13 cellular contexts compared by ENCODE assay signal in the genomic region with DNA sequence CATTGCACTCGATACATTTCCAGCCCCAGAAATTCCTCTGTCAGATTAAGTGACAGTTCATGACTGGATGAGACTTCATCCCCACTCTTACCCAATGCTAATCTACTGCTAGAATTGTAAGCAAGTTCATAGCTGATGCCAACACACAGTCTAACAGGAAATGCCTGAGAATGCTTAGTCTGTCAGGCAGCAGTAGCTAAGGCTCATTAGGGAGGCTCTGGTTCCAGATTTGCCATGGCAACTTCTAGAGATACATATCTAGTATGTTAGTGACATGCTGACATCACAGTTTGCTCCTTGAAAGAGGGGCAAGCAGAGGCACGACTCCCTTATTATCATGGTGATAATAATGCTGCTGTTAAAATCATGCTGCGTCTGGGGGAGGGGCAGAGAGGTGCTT.
DNase-seq lines count a peak whose midpoint lies in the region; ATAC-seq and TF ChIP-seq lines count a peak whose summit lies in the region.
"Had no signal": no experiment of that assay in that cellular context is flagged by ENCODE, and none has a peak within 500 bp of the region (broad histone marks: within the 10 kb centered on the region; RNA-seq: fewer than 3 reads in every experiment).

No MANE protein-coding gene starts in this region.

- H3K4me1 ChIP-seq in mammary epithelial cell (ENCODE audit: insufficient read depth, low read length) (peaks cover 10% of the 10 kb centered on the region), NT2/D1 (ENCODE audit: insufficient read depth, insufficient read length) (no peaks in the 10 kb centered on the region), aorta (ENCODE audit: control insufficient read depth in 1 of 2, insufficient read depth in 2 of 2, low read length in 2 of 2) (no peaks in the 10 kb centered on the region), body of pancreas (no peaks in the 10 kb centered on the region)
- H3K4me1 ChIP-seq: ascending aorta had no signal

- H3K36me3 ChIP-seq in mammary epithelial cell (ENCODE audit: insufficient read depth, low read length) (no peaks in the 10 kb centered on the region), NT2/D1 (ENCODE audit: insufficient read depth, insufficient read length, low read length) (no peaks in the 10 kb centered on the region), aorta (ENCODE audit: control insufficient read depth in 1 of 2, insufficient read depth in 2 of 2, low read length in 1 of 2) (no peaks in the 10 kb centered on the region), body of pancreas (replicated peaks in 1 of 2; ENCODE audit: insufficient read depth in 1 of 2, low read depth in 2 of 2) (no peaks in the 10 kb centered on the region)
- H3K36me3 ChIP-seq: ascending aorta had no signal

- H3K9me3 ChIP-seq in mammary epithelial cell (replicated peaks; ENCODE audit: insufficient read depth, low read length) = no peaks in the 10 kb centered on the region
- H3K9me3 ChIP-seq in NT2/D1 (ENCODE audit: insufficient read depth, low read length) = no peaks in the 10 kb centered on the region
- no peaks in the 10 kb centered on the region for H3K9me3 ChIP-seq in aorta (ENCODE audit: control insufficient read depth, low read length)
- H3K9me3 ChIP-seq in body of pancreas = no peaks in the 10 kb centered on the region
- H3K9me3 ChIP-seq: ascending aorta had no signal

- intact Hi-C loops in mammary epithelial cell (cut with micrococcal nuclease) = no loop called here
- intact Hi-C loops in MCF 10A (cut with micrococcal nuclease) = no loop called here
- intact Hi-C loops in aorta (cut with DNase I) = no loop called here
- intact Hi-C loops in body of pancreas (cut with DNase I) = no loop called here

- no peak overlapping the region for H3K4me3 Mint-ChIP-seq in MCF 10A (ENCODE audit: unreplicated experiment)
- H3K4me3 Mint-ChIP-seq: stimulated activated naive CD8-positive, alpha-beta T cell treated with anti-CD3 and anti-CD28 coated beads, Interleukin-15, Interleukin-2, amounts not matched to agents 100 ng/mL and 50 ng/mL, for 24 hours had no signal

- no peaks in the 10 kb centered on the region for H3K27me3 Mint-ChIP-seq in MCF 10A (ENCODE audit: insufficient read depth, unreplicated experiment)

- peak overlapping the region; percentile 2 for H3K4me2 ChIP-seq in mammary epithelial cell (ENCODE audit: insufficient read depth, low read depth, low read length)

- POLR2A ChIA-PET in MCF 10A (lab: Yijun Ruan, JAX) = no interaction called here

- H3K27ac ChIP-seq in mammary epithelial cell (ENCODE audit: insufficient read depth, low read depth, low read length) = no peak overlapping the region
- no peak overlapping the region for H3K27ac ChIP-seq in aorta (ENCODE audit: low read depth in 1 of 2, low read length in 2 of 2)
- H3K27ac ChIP-seq in body of pancreas = no peak overlapping the region
- H3K27ac ChIP-seq: ascending aorta had no signal

- CTCF ChIA-PET in mammary epithelial cell (lab: Charles Lee; ENCODE audit: low non-redundant PET) = interaction anchor here (0.7 kb wide), 1 partner anchor 567 kb away, joined by 3 read pairs; no protein-coding TSS in a partner anchor
- CTCF ChIA-PET in MCF 10A (lab: Yijun Ruan, JAX) = interaction anchor here (1.6 kb wide), 1 partner anchor 12 kb away, joined by 3 read pairs; no protein-coding TSS in a partner anchor

- H3K4me3 ChIP-seq in mammary epithelial cell (replicated peaks in 1 of 3; ENCODE audit: insufficient read depth in 1 of 3, low read depth in 2 of 3, low read length in 3 of 3) (no peak overlapping the region), NT2/D1 (ENCODE audit: insufficient read length, low read depth) (no peak overlapping the region), fibroblast of the aortic adventitia (ENCODE audit: low read depth, low read length) (no peak overlapping the region), aorta (ENCODE audit: low read length in 2 of 2) (no peak overlapping the region), body of pancreas (no peak overlapping the region)
- H3K4me3 ChIP-seq: ascending aorta had no signal

- no TSS peak for BruUV-seq in mammary epithelial cell (replicated peaks; lab: Mats Ljungman, UMichigan)
- BruUV-seq in MCF 10A (replicated peaks; lab: Mats Ljungman, UMichigan) = no TSS peak

- no peaks in the 10 kb centered on the region for H3K4me1 Mint-ChIP-seq in MCF 10A (ENCODE audit: insufficient read depth, unreplicated experiment)

- in situ Hi-C loops in mammary epithelial cell (cut with MboI; ENCODE audit: low sequenced_read_pairs in 2 of 2) = loop anchor here in 1 of 2 donors (25.0 kb wide), 1 partner anchor 576 kb away; a partner anchor contains a TSS

- peak overlapping the region; percentile 7 for H2AFZ ChIP-seq in mammary epithelial cell (ENCODE audit: low read depth, low read length)

- dilution Hi-C loops in mammary epithelial cell (cut with HindIII; ENCODE audit: low sequenced_read_pairs) = no loop called here

- TF ChIP-seq CTCF in mammary epithelial cell (conservative IDR thresholded peaks at IDR 0.05 in 1 of 2, IDR thresholded peaks at IDR 0.05 in 1 of 2; ENCODE audit: extremely low read depth in 1 of 2, insufficient read depth in 1 of 2, low read depth in 1 of 2, low read length in 2 of 2) (no peak), MCF 10A (IDR thresholded peaks at IDR 0.05; ENCODE audit: unreplicated experiment) (no peak), fibroblast of the aortic adventitia (IDR thresholded peaks at IDR 0.05; ENCODE audit: insufficient read depth, low read length) (no peak), body of pancreas (IDR thresholded peaks at IDR 0.05) (no peak)

- TF ChIP-seq POLR2A in body of pancreas (IDR thresholded peaks at IDR 0.05) = no peak

- H4K20me1 ChIP-seq in mammary epithelial cell (ENCODE audit: insufficient read depth, low read length) = no peaks in the 10 kb centered on the region

- H3K27me3 ChIP-seq in mammary epithelial cell (ENCODE audit: insufficient read depth, low read length) = no peaks in the 10 kb centered on the region
- no peaks in the 10 kb centered on the region for H3K27me3 ChIP-seq in NT2/D1 (ENCODE audit: insufficient read depth, insufficient read length)
- H3K27me3 ChIP-seq in aorta (ENCODE audit: control insufficient read depth in 1 of 2, insufficient read depth in 2 of 2, low read length in 1 of 2) = no peaks in the 10 kb centered on the region
- no peaks in the 10 kb centered on the region for H3K27me3 ChIP-seq in body of pancreas
- H3K27me3 ChIP-seq: ascending aorta had no signal

- H3K27ac Mint-ChIP-seq in MCF 10A (ENCODE audit: low read depth, unreplicated experiment) = no peak overlapping the region
- H3K27ac Mint-ChIP-seq: stimulated activated naive CD8-positive, alpha-beta T cell treated with anti-CD3 and anti-CD28 coated beads, Interleukin-15, Interleukin-2, amounts not matched to agents 100 ng/mL and 50 ng/mL, for 24 hours had no signal

- H3K9ac ChIP-seq in mammary epithelial cell (ENCODE audit: insufficient read depth, low read length) (no peak overlapping the region), NT2/D1 (ENCODE audit: insufficient read length, low read depth) (no peak overlapping the region)

- H3K36me3 Mint-ChIP-seq in MCF 10A (ENCODE audit: insufficient read depth, unreplicated experiment) = no peaks in the 10 kb centered on the region

- H3K79me2 ChIP-seq in mammary epithelial cell (ENCODE audit: insufficient read depth, low read length) = no peaks in the 10 kb centered on the region

- WGBS in mammary epithelial cell (ENCODE audit: low coverage, missing lambda C conversion rate) = 30% methylated on average over 3 of the region's 3 CpGs
- 65 to 70% methylated on average over 3 of the region's 3 CpGs for WGBS in aorta, 2 donors
- 28 to 43% methylated on average over 3 of the region's 3 CpGs for WGBS in body of pancreas, 2 donors

- no peaks in the 10 kb centered on the region for H3K9me3 Mint-ChIP-seq in MCF 10A (ENCODE audit: unreplicated experiment)

- DNase-seq in mammary epithelial cell = peak; percentile 70
- no peak for DNase-seq in MCF 10A (ENCODE audit: unreplicated experiment)
- DNase-seq in NT2/D1 (ENCODE audit: low read depth, low spot score) = peak; percentile 16
- peak; percentile 70 for DNase-seq in fibroblast of the aortic adventitia (ENCODE audit: low read depth)
- no peak for DNase-seq in aorta
- DNase-seq in putamen (ENCODE audit: low spot score) = no peak
- DNase-seq in NCI-H1092 (lab: John Stamatoyannopoulos, UW) = no peak
- DNase-seq in body of pancreas = no peak
- DNase-seq: left colon; nucleus accumbens; stimulated activated CD4-positive, alpha-beta T cell treated with anti-CD3 and anti-CD28 coated beads, Interleukin-1b, Interleukin-23, amount 100 ng/mL, for 48 hours had no signal

- no peak for ATAC-seq in aorta (ENCODE audit: low FRiP score)
- no peak for ATAC-seq in body of pancreas
- ATAC-seq: left colon had no signal

Comparison
In these comparisons a context has a peak if more than half of its experiments do, and no peak if none do; other contexts are left out.
1. DNase-seq: peak in mammary epithelial cell (single experiment), NT2/D1 (single experiment) and fibroblast of the aortic adventitia (single experiment); none in MCF 10A (single experiment), aorta (0 of 2), putamen (single experiment), NCI-H1092 (single experiment) and body of pancreas (0 of 4).